ENCODE assay signal across 11 cellular contexts in genomic region chr11:68099057-68099456, GRCh38. TPM values are rescaled to one million over a fixed set of nuclear protein-coding genes. Genes with fewer than 3 reads are reported as not detected.
A peak's percentile ranks its signal among the peaks of the same experiment; 100 is the strongest.
DNase-seq lines count a peak whose midpoint lies in the region; ATAC-seq and TF ChIP-seq lines count a peak whose summit lies in the region.
"Had no signal": no experiment of that assay in that cellular context is flagged by ENCODE, and none has a peak within 500 bp of the region (broad histone marks: within the 10 kb centered on the region; RNA-seq: fewer than 3 reads in every experiment).

No MANE protein-coding gene starts in this region.

- no TSS peak for BruUV-seq in OCI-LY7 (replicated peaks; lab: Mats Ljungman, UMichigan)

- no peak for TF ChIP-seq EP300 in esophagus muscularis mucosa (IDR thresholded peaks at IDR 0.05)

- H3K9me3 Mint-ChIP-seq in glutamatergic neuron (ENCODE audit: unreplicated experiment) = peaks cover 2% of the 10 kb centered on the region

- H3K27ac Mint-ChIP-seq in glutamatergic neuron (ENCODE audit: unreplicated experiment) = no peak overlapping the region
- H3K27ac Mint-ChIP-seq: activated CD8-positive, alpha-beta memory T cell treated with anti-CD3 and anti-CD28 coated beads, Interleukin-2, amount 10 ng/mL, durations not matched to agents 7 days and 5 days had no signal

- H2AFZ ChIP-seq in OCI-LY7 (ENCODE audit: low read length) = peak overlapping the region; percentile 44; the same call in 1 of the 2 replicates

- no peak overlapping the region for H3K4me3 Mint-ChIP-seq in glutamatergic neuron (ENCODE audit: unreplicated experiment)
- H3K4me3 Mint-ChIP-seq: activated CD8-positive, alpha-beta memory T cell treated with anti-CD3 and anti-CD28 coated beads, Interleukin-2, amount 10 ng/mL, durations not matched to agents 7 days and 5 days had no signal

- peak overlapping the region; percentile 91 for H3K4me2 ChIP-seq in OCI-LY7 (ENCODE audit: low read length)

- peaks cover 6% of the 10 kb centered on the region for H3K27me3 Mint-ChIP-seq in glutamatergic neuron (ENCODE audit: unreplicated experiment)
- H3K27me3 Mint-ChIP-seq: activated CD8-positive, alpha-beta memory T cell treated with anti-CD3 and anti-CD28 coated beads, Interleukin-2, amount 10 ng/mL, durations not matched to agents 7 days and 5 days had no signal

- peaks cover 6% of the 10 kb centered on the region; the same call in 1 of the 2 replicates for H3K9me3 ChIP-seq in OCI-LY7 (ENCODE audit: low read length)
- no peaks in the 10 kb centered on the region for H3K9me3 ChIP-seq in esophagus muscularis mucosa
- no peaks in the 10 kb centered on the region for H3K9me3 ChIP-seq in gastrocnemius medialis

- no peak for TF ChIP-seq POLR2A in esophagus muscularis mucosa (IDR thresholded peaks at IDR 0.05; ENCODE audit: low read depth)
- no peak for TF ChIP-seq POLR2A in gastrocnemius medialis (IDR thresholded peaks at IDR 0.05)

- TF ChIP-seq CTCF in OCI-LY7 (conservative IDR thresholded peaks at IDR 0.05; ENCODE audit: low read length) = no peak
- TF ChIP-seq CTCF in esophagus muscularis mucosa (IDR thresholded peaks at IDR 0.05) = no peak
- TF ChIP-seq CTCF in gastrocnemius medialis (IDR thresholded peaks at IDR 0.05 in 4 of 5, conservative IDR thresholded peaks at IDR 0.05 in 1 of 5) = no peak
- TF ChIP-seq CTCF in glutamatergic neuron (IDR thresholded peaks at IDR 0.05; ENCODE audit: partially characterized antibody, unreplicated experiment) = no peak

- H3K4me1 ChIP-seq in OCI-LY7 (ENCODE audit: insufficient read depth, low read length, poor library complexity, severe bottlenecking) (peaks cover 25% of the 10 kb centered on the region), esophagus muscularis mucosa (peaks cover 18 to 28% (median 22%) of the 10 kb centered on the region in 4 donors), gastrocnemius medialis (peaks cover 18 to 21% of the 10 kb centered on the region in 2 donors)

- H3K36me3 Mint-ChIP-seq in glutamatergic neuron (ENCODE audit: unreplicated experiment) = no peaks in the 10 kb centered on the region
- H3K36me3 Mint-ChIP-seq: activated CD8-positive, alpha-beta memory T cell treated with anti-CD3 and anti-CD28 coated beads, Interleukin-2, amount 10 ng/mL, durations not matched to agents 7 days and 5 days had no signal

- in situ Hi-C loops in gastrocnemius medialis (cut with MboI; ENCODE audit: low sequenced_read_pairs in 4 of 4) = no loop called here

- no peaks in the 10 kb centered on the region for H3K9me2 ChIP-seq in OCI-LY7 (ENCODE audit: insufficient read depth, low read length)

- intact Hi-C loops in OCI-LY7 (cut with micrococcal nuclease; ENCODE audit: unreplicated experiment) = loop anchor here (2.0 kb wide), 1 partner anchor 20 kb away; no protein-coding TSS in a partner anchor
- intact Hi-C loops in esophagus muscularis mucosa (cut with DNase I) = no loop called here
- intact Hi-C loops in gastrocnemius medialis (cut with DNase I; ENCODE audit: low total_unique reads) = no loop called here

- H3K27me3 ChIP-seq in esophagus muscularis mucosa = no peaks in the 10 kb centered on the region
- no peaks in the 10 kb centered on the region for H3K27me3 ChIP-seq in gastrocnemius medialis
- H3K27me3 ChIP-seq: brain microvascular endothelial cell had no signal

- H3K27ac ChIP-seq in OCI-LY7 (ENCODE audit: low read depth, low read length, poor library complexity, severe bottlenecking) (peak overlapping the region; percentile 80), esophagus muscularis mucosa (replicated peaks in 1 of 4) (peak overlapping the region; percentile 14 to 51 (median 46)), gastrocnemius medialis (peak overlapping the region in 3 of 4 donors; percentile 27 to 43 (median 41))
- H3K27ac ChIP-seq: brain microvascular endothelial cell had no signal

- H3K4me1 Mint-ChIP-seq in glutamatergic neuron (ENCODE audit: low read depth, unreplicated experiment) = peaks cover 6% of the 10 kb centered on the region

- POLR2A ChIA-PET in OCI-LY7 (lab: Charles Lee) = interaction anchor here (0.5 to 1.7 kb wide), 6 partner anchors 13 to 885 kb away, joined by 3 to 11 read pairs (median 4); no protein-coding TSS in a partner anchor

- peak overlapping the region; percentile 59; the same call in 1 of the 2 replicates for H3K4me3 ChIP-seq in GM08714 (ENCODE audit: low read length)
- H3K4me3 ChIP-seq in OCI-LY7 (ENCODE audit: low read depth, low read length, poor library complexity, severe bottlenecking) = peak overlapping the region; percentile 50
- H3K4me3 ChIP-seq in esophagus muscularis mucosa = no peak overlapping the region
- peak overlapping the region in 1 of 4 donors; percentile 23 for H3K4me3 ChIP-seq in gastrocnemius medialis

- CTCF ChIA-PET in OCI-LY7 (lab: Charles Lee; ENCODE audit: unreplicated experiment) = no interaction called here

- H3K79me2 ChIP-seq in OCI-LY7 (ENCODE audit: insufficient read depth, low read depth, low read length) = peaks cover 69% of the 10 kb centered on the region

- peaks cover 26% of the 10 kb centered on the region for H3K36me3 ChIP-seq in OCI-LY7 (ENCODE audit: insufficient read depth, low read length)
- peaks cover 0 to 6% (median 3%) of the 10 kb centered on the region in 4 donors for H3K36me3 ChIP-seq in esophagus muscularis mucosa
- H3K36me3 ChIP-seq in gastrocnemius medialis = no peaks in the 10 kb centered on the region
- H3K36me3 ChIP-seq: brain microvascular endothelial cell had no signal

- DNase-seq in OCI-LY7 (ENCODE audit: low spot score) (peak; percentile 32), esophagus muscularis mucosa (ENCODE audit: extremely low spot score) (no peak), gastrocnemius medialis (no peak), 8988T (no peak), Kasumi-1 (lab: John Stamatoyannopoulos, UW) (no peak), glutamatergic neuron (no peak)
- DNase-seq: activated CD8-positive, alpha-beta memory T cell treated with anti-CD3 and anti-CD28 coated beads, Interleukin-2, amount 10 ng/mL, durations not matched to agents 7 days and 5 days; brain microvascular endothelial cell; GOT3 had no signal

- no peaks in the 10 kb centered on the region for H4K20me1 ChIP-seq in OCI-LY7 (ENCODE audit: insufficient read depth, low read length)

- ATAC-seq in gastrocnemius medialis (no peak), GM21576 (IDR thresholded peaks at IDR 0.05; ENCODE audit: unreplicated experiment) (no peak)

RNA-seq across cellular contexts. Expression of gene CHKA, which starts 22.1 kb away (rescaled TPM):
- 36.1 and 38.9 TPM in 2 replicates for total RNA-seq in OCI-LY7 (2014; rRNA removed; shearing (Covaris generic))
- total RNA-seq in OCI-LY7 (2022) (44.4 and 47.2 TPM in 2 replicates), esophagus muscularis mucosa (10 to 100 TPM; 13.8 to 20.3 (median 18.3) TPM), gastrocnemius medialis (10 to 100 TPM in 3 of 4 donors, 1 to 10 TPM in 1; 7.3 to 20.9 (median 12.3) TPM), glutamatergic neuron (ENCODE audit: unreplicated experiment) (74.1 TPM)

Comparison
In these comparisons a context has a peak if more than half of its experiments do, and no peak if none do; other contexts are left out.
1. H3K4me3 ChIP-seq: peak in GM08714 (single experiment) and OCI-LY7 (single experiment); none in esophagus muscularis mucosa (0 of 4).
2. Peak in every context shown above with its lines, with median percentiles within 50 percentile points of each other: H3K27ac ChIP-seq.